ENCODE assay signal across 12 cellular contexts in the genomic region with DNA sequence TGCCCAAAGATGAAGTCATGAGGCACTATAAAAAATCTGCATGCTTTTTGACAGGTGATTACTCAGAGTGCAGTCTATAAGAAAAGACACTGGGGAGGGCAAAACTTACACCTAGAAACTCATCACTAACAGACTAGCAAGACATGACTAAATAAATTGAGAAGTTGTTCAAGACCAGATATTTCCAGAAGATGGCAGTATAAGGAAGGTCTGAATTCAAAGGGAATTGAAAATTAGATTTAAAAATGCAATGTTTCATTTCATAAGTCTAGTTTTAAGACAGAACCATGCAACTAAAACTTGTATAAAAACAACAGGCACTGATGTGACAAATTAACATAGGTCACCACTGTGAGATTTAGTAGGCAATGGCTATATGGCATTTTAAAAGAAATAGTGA.
DNase-seq lines count a peak whose midpoint lies in the region; ATAC-seq and TF ChIP-seq lines count a peak whose summit lies in the region.
"Had no signal": no experiment of that assay in that cellular context is flagged by ENCODE, and none has a peak within 500 bp of the region (broad histone marks: within the 10 kb centered on the region; RNA-seq: fewer than 3 reads in every experiment).

No MANE protein-coding gene starts in this region.

- no peak overlapping the region for H3K14ac ChIP-seq in H9 (ENCODE audit: insufficient read depth, low read length)

- no peak overlapping the region for H4K8ac ChIP-seq in H9 (replicated peaks; ENCODE audit: insufficient read length, low read depth, low read length)

- no peak overlapping the region for H2BK5ac ChIP-seq in H9 (ENCODE audit: insufficient read length, low read length)

- H3K27me3 ChIP-seq in H9 (ENCODE audit: insufficient read depth, low read length): no peaks in the 10 kb centered on the region
- no peaks in the 10 kb centered on the region for H3K27me3 ChIP-seq in RWPE2 (ENCODE audit: insufficient read depth, poor library complexity, severe bottlenecking)

- H3K4me1 Mint-ChIP-seq in H9: no peaks in the 10 kb centered on the region; a peak in 1 of 4 replicates
- H3K4me1 Mint-ChIP-seq: activated B cell treated with CpG ODN at 0.5 μM for 24 hours had no signal

- H3K4me3 ChIP-seq in AG10803 (ENCODE audit: low read length) (no peak overlapping the region), RWPE2 (ENCODE audit: severe bottlenecking) (no peak overlapping the region)

- TF ChIP-seq CTCF in AG10803 (conservative IDR thresholded peaks at IDR 0.05; ENCODE audit: low read length) (peak; percentile 41), H9 (conservative IDR thresholded peaks at IDR 0.05) (peak; percentile 60), RWPE2 (IDR thresholded peaks at IDR 0.05; ENCODE audit: poor library complexity, severe bottlenecking) (peak; percentile 47)

- H3K4me2 ChIP-seq in H9 (ENCODE audit: insufficient read depth, insufficient read length, low read length): no peak overlapping the region

- H4K5ac ChIP-seq in H9 (ENCODE audit: insufficient read length, low read depth, low read length): no peak overlapping the region

- no peak overlapping the region for H3K4ac ChIP-seq in H9 (ENCODE audit: low read depth, low read length)

- H3K36me3 ChIP-seq in RWPE2 (ENCODE audit: low read depth): no peaks in the 10 kb centered on the region

- no peak overlapping the region for H2AK5ac ChIP-seq in H9 (ENCODE audit: insufficient read length, low read length)

- H3K27ac Mint-ChIP-seq in H9: no peak overlapping the region
- H3K27ac Mint-ChIP-seq: activated B cell treated with CpG ODN at 0.5 μM for 24 hours; dendritic cell treated with granulocyte-macrophage colony-stimulating factor and Interleukin-4, amounts not matched to agents 40 ng/mL and 50 ng/mL, for 4 days had no signal

- H3K27ac ChIP-seq in H9 (ENCODE audit: insufficient read length, low read depth, low read length) (no peak overlapping the region), RWPE2 (ENCODE audit: poor library complexity, severe bottlenecking) (no peak overlapping the region)

- no peaks in the 10 kb centered on the region for H3K79me2 ChIP-seq in H9 (ENCODE audit: insufficient read depth, low read length)

- H3K4me1 ChIP-seq in H9 (ENCODE audit: insufficient read depth, low read length): no peaks in the 10 kb centered on the region; the same call in 1 of the 2 replicates
- no peaks in the 10 kb centered on the region for H3K4me1 ChIP-seq in RWPE2 (ENCODE audit: insufficient read depth, poor library complexity, severe bottlenecking)

- DNase-seq in AG10803 (ENCODE audit: low read depth): peak; percentile 4
- DNase-seq in H9: no peak
- no peak for DNase-seq in RWPE2 (ENCODE audit: low spot score)
- peak; percentile 24 for DNase-seq in iris pigment epithelial cell (ENCODE audit: low read depth)
- no peak for DNase-seq in stimulated activated CD4-positive, alpha-beta T cell treated with anti-CD3 and anti-CD28 coated beads, Interleukin-15, amount 100 ng/mL, for 24 hours
- DNase-seq in NCI-H2029 (lab: John Stamatoyannopoulos, UW): no peak
- no peak for DNase-seq in T-helper 1 cell
- DNase-seq: activated B cell treated with CpG ODN at 0.5 μM for 24 hours, GF-D8, H7 had no signal

- H3K27me3 Mint-ChIP-seq in H9 (ENCODE audit: low read depth): no peaks in the 10 kb centered on the region
- H3K27me3 Mint-ChIP-seq: activated B cell treated with CpG ODN at 0.5 μM for 24 hours; dendritic cell treated with granulocyte-macrophage colony-stimulating factor and Interleukin-4, amounts not matched to agents 40 ng/mL and 50 ng/mL, for 4 days had no signal

- H3K9me3 ChIP-seq in H9 (ENCODE audit: control insufficient read depth, low read depth, low read length): no peaks in the 10 kb centered on the region
- H3K9me3 ChIP-seq in RWPE2 (ENCODE audit: severe bottlenecking): no peaks in the 10 kb centered on the region

- no peak overlapping the region for H3K4me3 Mint-ChIP-seq in H9
- H3K4me3 Mint-ChIP-seq: activated B cell treated with CpG ODN at 0.5 μM for 24 hours; dendritic cell treated with granulocyte-macrophage colony-stimulating factor and Interleukin-4, amounts not matched to agents 40 ng/mL and 50 ng/mL, for 4 days had no signal

- H3K18ac ChIP-seq in H9 (ENCODE audit: insufficient read length, low read depth, low read length): no peak overlapping the region

- no peaks in the 10 kb centered on the region for H3K36me3 Mint-ChIP-seq in H9 (ENCODE audit: insufficient read depth in 1 of 3, low read depth in 3 of 3)

- no peak for ATAC-seq in RWPE2 (ENCODE audit: low read depth)
- ATAC-seq in HG03439 (IDR thresholded peaks at IDR 0.05; ENCODE audit: unreplicated experiment): no peak

- H2AFZ ChIP-seq in H9 (ENCODE audit: low read length): no peak overlapping the region

- no peak overlapping the region for H3K9ac ChIP-seq in H9 (ENCODE audit: extremely low read depth, insufficient read length, low read length)

- H2BK120ac ChIP-seq in H9 (ENCODE audit: low read depth, low read length, poor library complexity, severe bottlenecking): no peak overlapping the region

- H3K9me3 Mint-ChIP-seq in H9: peaks cover 51 to 60% of the 10 kb centered on the region in 2 experiments
- H3K9me3 Mint-ChIP-seq: activated B cell treated with CpG ODN at 0.5 μM for 24 hours; dendritic cell treated with granulocyte-macrophage colony-stimulating factor and Interleukin-4, amounts not matched to agents 40 ng/mL and 50 ng/mL, for 4 days had no signal

- no peaks in the 10 kb centered on the region for H3K23me2 ChIP-seq in H9 (ENCODE audit: insufficient read length, low read depth, low read length, poor library complexity, severe bottlenecking)

- no peak overlapping the region for H2BK15ac ChIP-seq in H9 (ENCODE audit: low read depth, low read length)

- no peak overlapping the region for H2BK12ac ChIP-seq in H9 (ENCODE audit: insufficient read length, low read depth, low read length)

- no peak overlapping the region for H3K23ac ChIP-seq in H9 (ENCODE audit: insufficient read length, low read depth, low read length)

- no peak overlapping the region for H4K91ac ChIP-seq in H9 (ENCODE audit: insufficient read length, low read depth, low read length)

- H3K79me1 ChIP-seq in H9 (ENCODE audit: insufficient read depth, low read depth, low read length, poor library complexity, severe bottlenecking): no peaks in the 10 kb centered on the region

- no peak overlapping the region for H2BK20ac ChIP-seq in H9 (ENCODE audit: low read depth, low read length, poor library complexity, severe bottlenecking)

- no peak overlapping the region for H3K56ac ChIP-seq in H9 (ENCODE audit: insufficient read length, low read depth, low read length)

- H3T11ph ChIP-seq in H9 (ENCODE audit: low read length): no peak overlapping the region

- no peaks in the 10 kb centered on the region for H4K20me1 ChIP-seq in H9 (ENCODE audit: control insufficient read depth, insufficient read depth, insufficient read length)

Comparison
In these comparisons a context has a peak if more than half of its experiments do, and no peak if none do; other contexts are left out.
1. DNase-seq: peak in AG10803 (single experiment) and iris pigment epithelial cell (single experiment); none in H9 (single experiment), RWPE2 (single experiment), stimulated activated CD4-positive, alpha-beta T cell treated with anti-CD3 and anti-CD28 coated beads, Interleukin-15, amount 100 ng/mL, for 24 hours (single experiment), NCI-H2029 (single experiment) and T-helper 1 cell (0 of 5).
2. Peak in every context shown above with its lines, with median percentiles within 50 percentile points of each other: CTCF ChIP-seq.